In the genomic region with DNA sequence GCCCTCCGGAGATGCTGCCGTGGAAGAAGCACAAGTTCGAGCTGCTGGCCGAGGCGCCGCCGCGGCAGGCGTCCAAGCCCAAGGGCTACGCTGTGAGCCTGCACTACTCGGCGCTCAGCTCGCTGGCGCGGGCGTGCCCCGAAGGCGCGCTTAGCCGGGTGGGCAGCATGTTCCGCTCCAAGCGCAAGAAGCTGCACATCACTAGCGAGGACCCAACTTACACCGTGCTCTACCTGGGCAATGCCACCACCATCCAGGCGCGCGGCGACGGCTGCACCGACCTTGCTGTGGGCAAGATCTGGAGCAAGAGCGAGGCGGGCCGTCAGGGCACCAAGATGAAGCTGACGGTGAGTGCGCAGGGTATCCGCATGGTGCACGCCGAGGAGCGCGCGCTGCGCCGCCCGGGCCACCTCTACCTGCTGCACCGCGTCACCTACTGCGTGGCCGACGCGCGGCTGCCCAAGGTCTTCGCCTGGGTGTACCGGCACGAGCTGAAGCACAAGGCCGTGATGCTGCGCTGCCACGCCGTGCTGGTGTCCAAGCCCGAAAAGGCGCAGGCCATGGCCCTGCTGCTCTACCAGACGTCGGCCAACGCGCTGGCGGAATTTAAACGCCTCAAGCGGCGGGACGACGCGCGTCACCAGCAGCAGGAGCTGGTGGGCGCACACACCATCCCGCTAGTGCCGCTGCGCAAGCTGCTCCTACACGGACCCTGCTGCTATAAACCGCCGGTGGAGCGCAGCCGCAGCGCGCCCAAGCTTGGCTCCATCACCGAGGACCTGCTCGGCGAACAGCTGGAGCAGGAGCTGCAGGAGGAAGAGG, we compare ENCODE assay signal across 8 cellular contexts. TPM values are rescaled to one million over a fixed set of nuclear protein-coding genes. Genes with fewer than 3 reads are reported as not detected.
A peak's percentile ranks its signal among the peaks of the same experiment; 100 is the strongest.
DNase-seq lines count a peak whose midpoint lies in the region; ATAC-seq and TF ChIP-seq lines count a peak whose summit lies in the region.

No MANE protein-coding gene starts in this region.

- no peak overlapping the region for H2BK5ac ChIP-seq in trophoblast cell (ENCODE audit: low read depth, low read length, poor library complexity)

- H3K36me3 Mint-ChIP-seq in activated naive CD4-positive, alpha-beta T cell treated with anti-CD3 and anti-CD28 coated beads, Interleukin-2, amount 50 U/mL, for 24 hours, result no peaks in the 10 kb centered on the region

- H2BK12ac ChIP-seq in trophoblast cell (ENCODE audit: low read length), result no peak overlapping the region

- peaks cover 66% of the 10 kb centered on the region for H3K4me1 Mint-ChIP-seq in activated naive CD4-positive, alpha-beta T cell treated with anti-CD3 and anti-CD28 coated beads, Interleukin-2, amount 50 U/mL, for 24 hours

- H4K12ac ChIP-seq in trophoblast cell (ENCODE audit: low read depth, low read length), result peak overlapping the region; percentile 9

- H3F3A ChIP-seq in MM.1S (ENCODE audit: insufficient read depth, low read length), result peaks cover 3% of the 10 kb centered on the region; the same call in 1 of the 2 replicates

- no peaks in the 10 kb centered on the region for H4K20me1 ChIP-seq in MM.1S (ENCODE audit: insufficient read depth, low read length)

- H2AK5ac ChIP-seq in trophoblast cell (ENCODE audit: low read length), result no peak overlapping the region

- no peak overlapping the region for H3K27ac Mint-ChIP-seq in activated naive CD4-positive, alpha-beta T cell treated with anti-CD3 and anti-CD28 coated beads, Interleukin-2, amount 50 U/mL, for 24 hours

- H3K27ac ChIP-seq in MM.1S (ENCODE audit: low read length) (no peak overlapping the region), cardiac muscle cell (no peak overlapping the region), trophoblast cell (ENCODE audit: low read depth, low read length) (no peak overlapping the region)

- H4K8ac ChIP-seq in trophoblast cell (ENCODE audit: low read depth, low read length), result no peak overlapping the region

- no peaks in the 10 kb centered on the region for H3K79me2 ChIP-seq in MM.1S (ENCODE audit: low read length)
- H3K79me2 ChIP-seq in trophoblast cell (ENCODE audit: control insufficient read depth, insufficient read depth, low read length, poor library complexity), result peaks cover 4% of the 10 kb centered on the region

- no peaks in the 10 kb centered on the region for H3K9me3 Mint-ChIP-seq in activated naive CD4-positive, alpha-beta T cell treated with anti-CD3 and anti-CD28 coated beads, Interleukin-2, amount 50 U/mL, for 24 hours

- H4K91ac ChIP-seq in trophoblast cell (ENCODE audit: low read depth, low read length), result no peak overlapping the region

- H3K36me3 ChIP-seq in MM.1S (replicated peaks; ENCODE audit: insufficient read depth, low read length), result no peaks in the 10 kb centered on the region
- no peaks in the 10 kb centered on the region for H3K36me3 ChIP-seq in cardiac muscle cell
- no peaks in the 10 kb centered on the region for H3K36me3 ChIP-seq in trophoblast cell (ENCODE audit: control insufficient read depth in 1 of 2, insufficient read depth in 2 of 2, low read length in 2 of 2)

- H3K4me1 ChIP-seq in MM.1S (ENCODE audit: low read length) (peaks cover 28% of the 10 kb centered on the region), cardiac muscle cell (ENCODE audit: low read depth) (peaks cover 14% of the 10 kb centered on the region), trophoblast cell (ENCODE audit: control insufficient read depth in 1 of 2, insufficient read depth in 2 of 2, low read length in 2 of 2) (peaks cover 23 to 30% of the 10 kb centered on the region in 2 experiments)

- peaks cover 12% of the 10 kb centered on the region for H3K79me1 ChIP-seq in trophoblast cell (ENCODE audit: low read length)

- H2AFZ ChIP-seq in MM.1S (ENCODE audit: low read length), result peak overlapping the region; percentile 91
- H2AFZ ChIP-seq in trophoblast cell (ENCODE audit: insufficient read depth, low read length, poor library complexity), result peak overlapping the region; percentile 24

- H3K14ac ChIP-seq in trophoblast cell (ENCODE audit: low read length), result peak overlapping the region; percentile 26

- H3K4me3 Mint-ChIP-seq in activated naive CD4-positive, alpha-beta T cell treated with anti-CD3 and anti-CD28 coated beads, Interleukin-2, amount 50 U/mL, for 24 hours, result peak overlapping the region; percentile 91

- no CpG with 5 or more reads among the region's 86 CpGs for WGBS in trophoblast cell (ENCODE audit: extremely low coverage, insufficient coverage, insufficient read length)

- H3K9me3 ChIP-seq in MM.1S (replicated peaks; ENCODE audit: insufficient read depth, low read length) (no peaks in the 10 kb centered on the region), cardiac muscle cell (ENCODE audit: low read depth) (no peaks in the 10 kb centered on the region), trophoblast cell (ENCODE audit: insufficient read depth, low read depth, low read length) (peaks cover 4% of the 10 kb centered on the region)

- DNase-seq in MM.1S, result peak; percentile 37
- peak; percentile 56 to 70 for DNase-seq in cardiac muscle cell (ENCODE audit: low read depth in 1 of 2, low spot score in 1 of 2)
- DNase-seq in trophoblast cell, result peak in 1 of 2 donors; percentile 51

- H3K4ac ChIP-seq in trophoblast cell (ENCODE audit: low read depth, low read length), result no peak overlapping the region

- no peak overlapping the region for H2BK120ac ChIP-seq in trophoblast cell (ENCODE audit: insufficient read depth, low read length, poor library complexity)

- H3K27me3 Mint-ChIP-seq in activated naive CD4-positive, alpha-beta T cell treated with anti-CD3 and anti-CD28 coated beads, Interleukin-2, amount 50 U/mL, for 24 hours, result peaks cover 7% of the 10 kb centered on the region

- H3K27me3 ChIP-seq in MM.1S (replicated peaks; ENCODE audit: insufficient read depth, low read length) (peaks cover 10% of the 10 kb centered on the region; the same call in 1 of the 2 replicates), cardiac muscle cell (no peaks in the 10 kb centered on the region), trophoblast cell (ENCODE audit: insufficient read depth, low read length) (peaks cover 23% of the 10 kb centered on the region)

- H3K4me3 ChIP-seq in GM08714 (ENCODE audit: low read length), result peak overlapping the region; percentile 64; the same call in 1 of the 2 replicates
- peak overlapping the region; percentile 62 for H3K4me3 ChIP-seq in MM.1S (ENCODE audit: low read length)
- H3K4me3 ChIP-seq in cardiac muscle cell, result peak overlapping the region; percentile 64
- peak overlapping the region; percentile 71 for H3K4me3 ChIP-seq in trophoblast cell (ENCODE audit: low read depth, low read length)

- H3K9me2 ChIP-seq in MM.1S (replicated peaks; ENCODE audit: insufficient read depth, low read length), result no peaks in the 10 kb centered on the region

- H3K4me2 ChIP-seq in MM.1S (ENCODE audit: low read depth, low read length) (peak overlapping the region; percentile 99), trophoblast cell (ENCODE audit: low read length) (peak overlapping the region; percentile 61)

- peak overlapping the region; percentile 28 for H3K23ac ChIP-seq in trophoblast cell (ENCODE audit: low read length)

- H3K18ac ChIP-seq in trophoblast cell (ENCODE audit: low read length), result peak overlapping the region; percentile 31

- TF ChIP-seq CTCF in MM.1S (IDR thresholded peaks at IDR 0.05; ENCODE audit: low read length) (no peak), cardiac muscle cell (IDR thresholded peaks at IDR 0.05; ENCODE audit: low read depth, low read length) (no peak)

- H3K9ac ChIP-seq in MM.1S (ENCODE audit: low read length) (peak overlapping the region; percentile 68; the same call in 1 of the 2 replicates), trophoblast cell (ENCODE audit: low read length) (peak overlapping the region; percentile 8)

- no peak for ATAC-seq in GM18858 (IDR thresholded peaks at IDR 0.05; ENCODE audit: unreplicated experiment)
- ATAC-seq in GM18517 (IDR thresholded peaks at IDR 0.05; ENCODE audit: unreplicated experiment), result no peak
- no peak for ATAC-seq in HG03196 (IDR thresholded peaks at IDR 0.05; ENCODE audit: unreplicated experiment)

RNA-seq across cellular contexts. Expression of gene FAM43A, which starts 1.3 kb away (rescaled TPM):
- 11.9 and 18.3 TPM in 2 replicates for total RNA-seq in cardiac muscle cell
- 4.9 and 13.7 TPM in 2 replicates for polyA plus RNA-seq in cardiac muscle cell
- polyA plus RNA-seq in trophoblast cell (2013), result 23.3 and 27.6 TPM in 2 replicates

RNA-seq across cellular contexts. Expression of gene LSG1, which starts 15.0 kb away (rescaled TPM):
- total RNA-seq in cardiac muscle cell, result 15.7 and 22.5 TPM in 2 replicates
- polyA plus RNA-seq in cardiac muscle cell, result 20.3 and 31.5 TPM in 2 replicates
- 17.7 and 18.0 TPM in 2 replicates for polyA plus RNA-seq in trophoblast cell (2013)

RNA-seq across cellular contexts. Expression of gene TMEM44, which starts 53.8 kb away (rescaled TPM):
- total RNA-seq in cardiac muscle cell, result 14.1 and 16.2 TPM in 2 replicates
- 18.7 and 19.2 TPM in 2 replicates for polyA plus RNA-seq in cardiac muscle cell
- polyA plus RNA-seq in trophoblast cell (2013), result 9.6 and 10.5 TPM in 2 replicates
